ENCODE assay signal across 8 cellular contexts in the genomic region with DNA sequence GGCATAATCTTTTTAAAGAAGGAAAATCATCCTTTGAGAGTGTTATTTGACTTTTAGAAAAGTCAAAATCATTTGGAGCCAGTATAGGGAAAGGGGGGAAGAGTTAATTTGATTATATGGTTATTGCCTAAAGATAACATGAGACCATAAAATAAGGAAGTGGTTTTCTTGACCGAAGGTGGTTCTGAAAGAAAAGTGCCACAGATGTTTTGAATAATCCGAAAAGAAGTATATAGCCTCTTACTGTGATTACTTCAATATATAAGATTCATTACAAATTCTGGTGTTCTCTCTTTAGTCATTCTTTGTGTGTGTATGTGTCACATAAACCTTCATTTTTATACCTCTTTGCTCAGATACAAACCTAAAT. TPM values are rescaled to one million over a fixed set of nuclear protein-coding genes. Genes with fewer than 3 reads are reported as not detected.
DNase-seq lines count a peak whose midpoint lies in the region; ATAC-seq and TF ChIP-seq lines count a peak whose summit lies in the region.
"Had no signal": no experiment of that assay in that cellular context is flagged by ENCODE, and none has a peak within 500 bp of the region (broad histone marks: within the 10 kb centered on the region; RNA-seq: fewer than 3 reads in every experiment).

No MANE protein-coding gene starts in this region.

- H3K27ac ChIP-seq in HEK293 (ENCODE audit: extremely low read depth, low read depth, low read length) (no peak overlapping the region), SJCRH30 (no peak overlapping the region), skeletal muscle tissue (ENCODE audit: low read depth, low read length) (no peak overlapping the region)

- H3K9me3 ChIP-seq in HEK293 (ENCODE audit: control insufficient read depth, insufficient read depth, low read depth, low read length): no peaks in the 10 kb centered on the region
- H3K9me3 ChIP-seq in SJCRH30 (replicated peaks): no peaks in the 10 kb centered on the region
- H3K9me3 ChIP-seq in skeletal muscle tissue (ENCODE audit: control insufficient read depth in 3 of 3, low read length in 3 of 3): no peaks in the 10 kb centered on the region

- CTCF ChIA-PET in HEK293 (lab: Yijun Ruan, JAX): no interaction called here

- ATAC-seq in GM21786 (IDR thresholded peaks at IDR 0.05; ENCODE audit: unreplicated experiment): no peak

- POLR2A ChIA-PET in HEK293 (lab: Yijun Ruan, JAX): interaction anchor here (1.9 to 3.3 kb wide), 2 partner anchors 25 to 212 kb away, joined by 9 to 33 read pairs; a partner anchor contains a TSS

- peak overlapping the region in 2 of 3 donors; percentile 96 for H3K9ac ChIP-seq in skeletal muscle tissue (ENCODE audit: low read depth in 1 of 3, low read length in 3 of 3)

- TF ChIP-seq CTCF in HEK293 (tag by site-specific recombination; IDR thresholded peaks at IDR 0.05): no peak
- TF ChIP-seq CTCF in fibroblast of mammary gland (conservative IDR thresholded peaks at IDR 0.05; ENCODE audit: control insufficient read depth, insufficient read depth, low read depth, low read length): no peak

- DNase-seq in SJCRH30 (no peak), fibroblast of mammary gland (ENCODE audit: low read depth) (no peak), kidney tubule cell (ENCODE audit: low spot score) (no peak), AG08396 (ENCODE audit: low spot score) (no peak)

- H3K4me3 ChIP-seq in HEK293 (ENCODE audit: low read depth, low read length) (peak overlapping the region; percentile 96), SJCRH30 (peak overlapping the region; percentile 81), fibroblast of mammary gland (ENCODE audit: control insufficient read depth, low read depth, low read length) (peak overlapping the region; percentile 94), skeletal muscle tissue (ENCODE audit: low read length in 3 of 3) (peak overlapping the region; percentile 91 to 97 (median 95))

- H3K4me1 ChIP-seq in HEK293 (ENCODE audit: control insufficient read depth, insufficient read depth, low read length) (no peaks in the 10 kb centered on the region), SJCRH30 (peaks cover 5% of the 10 kb centered on the region; the same call in 1 of the 2 replicates), skeletal muscle tissue (ENCODE audit: control insufficient read depth in 3 of 3, insufficient read depth in 3 of 3, low read length in 3 of 3) (peaks cover 21 to 31% (median 21%) of the 10 kb centered on the region in 3 donors)

- H3K36me3 ChIP-seq in HEK293 (ENCODE audit: control insufficient read depth in 2 of 2, insufficient read depth in 1 of 2, low read length in 2 of 2) (peaks cover 4 to 45% of the 10 kb centered on the region in 2 experiments), SJCRH30 (peaks cover 25% of the 10 kb centered on the region), skeletal muscle tissue (ENCODE audit: control insufficient read depth in 3 of 3, insufficient read depth in 3 of 3, low read length in 3 of 3) (peaks cover 16 to 20% (median 16%) of the 10 kb centered on the region in 3 donors)

- H3K27me3 ChIP-seq in SJCRH30 (no peaks in the 10 kb centered on the region), skeletal muscle tissue (ENCODE audit: control insufficient read depth in 3 of 3, insufficient read depth in 3 of 3, low read length in 3 of 3) (no peaks in the 10 kb centered on the region)

TF ChIP-seq in HEK293, 187 proteins besides CTCF, POLR2A, EP300 and RAD21:
- TF ChIP-seq ZNF266 (tag by site-specific recombination; IDR thresholded peaks at IDR 0.05; ENCODE audit: low read depth) (no peak), ZNF664 (tag by site-specific recombination; IDR thresholded peaks at IDR 0.05) (no peak)
- TF ChIP-seq, protein P1, sequence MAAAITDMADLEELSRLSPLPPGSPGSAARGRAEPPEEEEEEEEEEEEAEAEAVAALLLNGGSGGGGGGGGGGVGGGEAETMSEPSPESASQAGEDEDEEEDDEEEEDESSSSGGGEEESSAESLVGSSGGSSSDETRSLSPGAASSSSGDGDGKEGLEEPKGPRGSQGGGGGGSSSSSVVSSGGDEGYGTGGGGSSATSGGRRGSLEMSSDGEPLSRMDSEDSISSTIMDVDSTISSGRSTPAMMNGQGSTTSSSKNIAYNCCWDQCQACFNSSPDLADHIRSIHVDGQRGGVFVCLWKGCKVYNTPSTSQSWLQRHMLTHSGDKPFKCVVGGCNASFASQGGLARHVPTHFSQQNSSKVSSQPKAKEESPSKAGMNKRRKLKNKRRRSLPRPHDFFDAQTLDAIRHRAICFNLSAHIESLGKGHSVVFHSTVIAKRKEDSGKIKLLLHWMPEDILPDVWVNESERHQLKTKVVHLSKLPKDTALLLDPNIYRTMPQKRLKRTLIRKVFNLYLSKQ (tag by site-specific recombination; IDR thresholded peaks at IDR 0.05; ENCODE audit: borderline replicate concordance): no peak
- TF ChIP-seq, protein P2, sequence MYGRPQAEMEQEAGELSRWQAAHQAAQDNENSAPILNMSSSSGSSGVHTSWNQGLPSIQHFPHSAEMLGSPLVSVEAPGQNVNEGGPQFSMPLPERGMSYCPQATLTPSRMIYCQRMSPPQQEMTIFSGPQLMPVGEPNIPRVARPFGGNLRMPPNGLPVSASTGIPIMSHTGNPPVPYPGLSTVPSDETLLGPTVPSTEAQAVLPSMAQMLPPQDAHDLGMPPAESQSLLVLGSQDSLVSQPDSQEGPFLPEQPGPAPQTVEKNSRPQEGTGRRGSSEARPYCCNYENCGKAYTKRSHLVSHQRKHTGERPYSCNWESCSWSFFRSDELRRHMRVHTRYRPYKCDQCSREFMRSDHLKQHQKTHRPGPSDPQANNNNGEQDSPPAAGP (tag by site-specific recombination; IDR thresholded peaks at IDR 0.05): no peak
- TF ChIP-seq, protein P3, sequence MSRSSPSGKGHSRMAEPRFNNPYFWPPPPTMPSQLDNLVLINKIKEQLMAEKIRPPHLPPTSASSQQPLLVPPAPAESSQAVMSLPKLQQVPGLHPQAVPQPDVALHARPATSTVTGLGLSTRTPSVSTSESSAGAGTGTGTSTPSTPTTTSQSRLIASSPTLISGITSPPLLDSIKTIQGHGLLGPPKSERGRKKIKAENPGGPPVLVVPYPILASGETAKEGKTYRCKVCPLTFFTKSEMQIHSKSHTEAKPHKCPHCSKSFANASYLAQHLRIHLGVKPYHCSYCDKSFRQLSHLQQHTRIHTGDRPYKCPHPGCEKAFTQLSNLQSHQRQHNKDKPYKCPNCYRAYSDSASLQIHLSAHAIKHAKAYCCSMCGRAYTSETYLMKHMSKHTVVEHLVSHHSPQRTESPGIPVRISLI (tag by site-specific recombination; IDR thresholded peaks at IDR 0.05): no peak

RNA-seq across cellular contexts. Expression of a gene that starts 1.1 kb away (rescaled TPM):
- total RNA-seq in SJCRH30 (2014; rRNA removed; shearing (Covaris generic)): 79.4 and 80.1 TPM in 2 replicates
- 24.5 TPM for total RNA-seq in skeletal muscle tissue

RNA-seq across cellular contexts. Expression of a gene that starts 4.5 kb away (rescaled TPM):
- 19.1 and 19.3 TPM in 2 replicates for total RNA-seq in SJCRH30 (2014; rRNA removed; shearing (Covaris generic))
- total RNA-seq in skeletal muscle tissue: 14.6 TPM

RNA-seq across cellular contexts. Expression of a gene that starts 27.4 kb away (rescaled TPM):
- 0.56 and 0.87 TPM in 2 replicates for total RNA-seq in SJCRH30 (2014; rRNA removed; shearing (Covaris generic))
- 1.0 TPM for total RNA-seq in skeletal muscle tissue

RNA-seq across cellular contexts. Expression of a gene that starts 41.2 kb away (rescaled TPM):
- total RNA-seq in SJCRH30 (2014; rRNA removed; shearing (Covaris generic)): not detected in 2 replicates
- total RNA-seq in skeletal muscle tissue: 0.52 TPM
- total RNA-seq: lung microvascular endothelial cell had no signal
